Comparison of ENCODE assay signal across 15 cellular contexts in genomic region chr20:41006126-41006935, GRCh38. TPM values are rescaled to one million over a fixed set of nuclear protein-coding genes. Genes with fewer than 3 reads are reported as not detected.
DNase-seq lines count a peak whose midpoint lies in the region; ATAC-seq and TF ChIP-seq lines count a peak whose summit lies in the region.
"Had no signal": no experiment of that assay in that cellular context is flagged by ENCODE, and none has a peak within 500 bp of the region (broad histone marks: within the 10 kb centered on the region; RNA-seq: fewer than 3 reads in every experiment).

No MANE protein-coding gene starts in this region.

- intact Hi-C loops in left lung (cut with DNase I): no loop called here

- H3K4me1 ChIP-seq in SK-N-SH (ENCODE audit: control insufficient read depth in 1 of 2, insufficient read depth in 2 of 2, low read depth in 1 of 2, low read length in 1 of 2) (peaks cover 5 to 64% of the 10 kb centered on the region in 2 experiments; a peak in 3 of 4 replicates), left lung (peaks cover 35 to 73% of the 10 kb centered on the region in 2 donors), stomach smooth muscle (ENCODE audit: control insufficient read depth, insufficient read depth, low read length) (peaks cover 21% of the 10 kb centered on the region)

- no peak for TF ChIP-seq RAD21 in SK-N-SH (IDR thresholded peaks at IDR 0.05; ENCODE audit: low read length)

- no peak overlapping the region for H3K9ac ChIP-seq in SK-N-SH
- no peak overlapping the region for H3K9ac ChIP-seq in stomach smooth muscle (ENCODE audit: low read length in 2 of 2)

- WGBS in SK-N-SH (ENCODE audit: low lambda C conversion rate): 93% methylated on average over 6 of the region's 13 CpGs

- no peak for TF ChIP-seq EP300 in SK-N-SH (IDR thresholded peaks at IDR 0.05; ENCODE audit: borderline replicate concordance in 1 of 2, low read depth in 1 of 2, low read length in 1 of 2)

- no peaks in the 10 kb centered on the region for H3K36me3 ChIP-seq in SK-N-SH (replicated peaks in 1 of 2; ENCODE audit: control insufficient read depth in 1 of 2, insufficient read depth in 2 of 2, low read length in 1 of 2)
- H3K36me3 ChIP-seq in left lung: no peaks in the 10 kb centered on the region
- no peaks in the 10 kb centered on the region for H3K36me3 ChIP-seq in stomach smooth muscle (ENCODE audit: control insufficient read depth in 2 of 2, insufficient read depth in 2 of 2, low read length in 2 of 2)
- H3K36me3 ChIP-seq: HAP-1 had no signal

- 0 out of 2 replicates have a peak, but pooled peaks cover 4% of the 10 kb centered on the region for H3K79me2 ChIP-seq in SK-N-SH (ENCODE audit: insufficient read depth)

- ATAC-seq in SK-N-SH treated with all-trans-retinoic acid at 6 μM for 48 hours (no peak), left lung (no peak), HG02981 (IDR thresholded peaks at IDR 0.05; ENCODE audit: unreplicated experiment) (no peak)
- ATAC-seq: naive thymus-derived CD8-positive, alpha-beta T cell had no signal

- H3K9me3 ChIP-seq in SK-N-SH (no peaks in the 10 kb centered on the region), left lung (no peaks in the 10 kb centered on the region), stomach smooth muscle (ENCODE audit: control insufficient read depth in 2 of 2, low read length in 2 of 2) (no peaks in the 10 kb centered on the region)
- H3K9me3 ChIP-seq: HAP-1 had no signal

- H2AFZ ChIP-seq in SK-N-SH (ENCODE audit: low read depth): no peak overlapping the region

- no peaks in the 10 kb centered on the region for H3K27me3 ChIP-seq in SK-N-SH (ENCODE audit: insufficient read depth)
- no peaks in the 10 kb centered on the region for H3K27me3 ChIP-seq in left lung
- no peaks in the 10 kb centered on the region for H3K27me3 ChIP-seq in stomach smooth muscle (ENCODE audit: control insufficient read depth in 1 of 2, insufficient read depth in 2 of 2, low read length in 2 of 2)

- H3F3A ChIP-seq in SK-N-SH (replicated peaks; ENCODE audit: insufficient read depth): peaks cover 38% of the 10 kb centered on the region

- H3K27ac ChIP-seq in SK-N-SH (ENCODE audit: low read depth in 2 of 2, low read length in 1 of 2): peak overlapping the region in 1 of 2 experiments; percentile 99; a peak in 1 of 4 replicates
- H3K27ac ChIP-seq in VCaP: peak overlapping the region; percentile 52; the same call in 1 of the 2 replicates
- peak overlapping the region; percentile 93 to 95 for H3K27ac ChIP-seq in left lung
- peak overlapping the region; percentile 24 for H3K27ac ChIP-seq in stomach smooth muscle (ENCODE audit: low read length)

- CTCF ChIA-PET in SK-N-SH (lab: Yijun Ruan, JAX): interaction anchor here (1.2 to 1.8 kb wide), 4 partner anchors 15 to 128 kb away, joined by 3 to 13 read pairs (median 5); no protein-coding TSS in a partner anchor

- DNase-seq in SK-N-SH (no peak), left lung (no peak), SIG-M5 (lab: John Stamatoyannopoulos, UW) (no peak)
- no peak for DNase-seq in stimulated activated CD4-positive, alpha-beta T cell treated with anti-CD3 and anti-CD28 coated beads, Interleukin-4, amount 100 ng/mL, for 1 hour
- DNase-seq: activated T-cell treated with anti-CD3 and anti-CD28 coated beads, Interleukin-2, amount 50 U/mL, for 24 hours; effector CD4-positive, alpha-beta T cell; GDM1; naive thymus-derived CD8-positive, alpha-beta T cell; NCI-H187; OCI-M1 had no signal

- H3K4me2 ChIP-seq in SK-N-SH: peak overlapping the region; percentile 71; the same call in 1 of the 2 replicates

- POLR2A ChIA-PET in SK-N-SH (lab: Yijun Ruan, JAX): no interaction called here

- no peaks in the 10 kb centered on the region for H4K20me1 ChIP-seq in SK-N-SH (ENCODE audit: insufficient read depth)

- no peaks in the 10 kb centered on the region for H3K9me2 ChIP-seq in SK-N-SH

- H3K4me3 ChIP-seq in SK-N-SH (ENCODE audit: low read depth in 2 of 2, low read length in 1 of 2) (no peak overlapping the region), left lung (no peak overlapping the region), stomach smooth muscle (ENCODE audit: low read length in 2 of 2) (no peak overlapping the region)
- H3K4me3 ChIP-seq: HAP-1 had no signal

- no peak for TF ChIP-seq CTCF in SK-N-SH (IDR thresholded peaks at IDR 0.05)
- no peak for TF ChIP-seq CTCF in VCaP (conservative IDR thresholded peaks at IDR 0.05)
- no peak for TF ChIP-seq CTCF in left lung (IDR thresholded peaks at IDR 0.05)

TF ChIP-seq in SK-N-SH, 30 proteins besides CTCF, POLR2A, EP300 and RAD21 (continues in another document):
- no peak for TF ChIP-seq NRF1 (IDR thresholded peaks at IDR 0.05; ENCODE audit: low read depth, low read length)
- no peak for TF ChIP-seq MAX (IDR thresholded peaks at IDR 0.05; ENCODE audit: low read depth)
- no peak for TF ChIP-seq FOXM1 (IDR thresholded peaks at IDR 0.05; ENCODE audit: low read depth)
- no peak for TF ChIP-seq RFX5 (IDR thresholded peaks at IDR 0.05; ENCODE audit: low read length)
- no peak for TF ChIP-seq REST (IDR thresholded peaks at IDR 0.05; ENCODE audit: low read depth, low read length)
- TF ChIP-seq CHD2 (IDR thresholded peaks at IDR 0.05; ENCODE audit: low read length, partially characterized antibody): no peak

TF ChIP-seq in SK-N-SH treated with all-trans-retinoic acid at 6 μM for 48 hours, 23 proteins besides CTCF, POLR2A, EP300 and RAD21 (continues in another document):
- TF ChIP-seq CREB5 (CRISPR knock-in tag; IDR thresholded peaks at IDR 0.05; ENCODE audit: low read depth) (no peak), BACH2 (CRISPR knock-in tag; IDR thresholded peaks at IDR 0.05; ENCODE audit: borderline replicate concordance) (no peak), ARNTL (CRISPR knock-in tag; IDR thresholded peaks at IDR 0.05; ENCODE audit: borderline replicate concordance, low read depth) (no peak), OSR1 (CRISPR knock-in tag; IDR thresholded peaks at IDR 0.05) (no peak), TCF4 (CRISPR knock-in tag; IDR thresholded peaks at IDR 0.05; ENCODE audit: borderline replicate concordance) (no peak), CSRNP3 (CRISPR knock-in tag; IDR thresholded peaks at IDR 0.05) (no peak), PPARA (CRISPR knock-in tag; IDR thresholded peaks at IDR 0.05; ENCODE audit: borderline replicate concordance) (no peak), ZNF70 (CRISPR knock-in tag; IDR thresholded peaks at IDR 0.05) (no peak), ESRRG (CRISPR knock-in tag; IDR thresholded peaks at IDR 0.05) (no peak), ZNF565 (CRISPR knock-in tag; conservative IDR thresholded peaks at IDR 0.05; ENCODE audit: low read depth) (no peak), TOX (CRISPR knock-in tag; IDR thresholded peaks at IDR 0.05; ENCODE audit: borderline replicate concordance) (no peak), TSHZ2 (CRISPR knock-in tag; IDR thresholded peaks at IDR 0.05) (no peak), CSDC2 (CRISPR knock-in tag; IDR thresholded peaks at IDR 0.05) (no peak), ISL1 (CRISPR knock-in tag; IDR thresholded peaks at IDR 0.05) (no peak), ZC3H10 (CRISPR knock-in tag; IDR thresholded peaks at IDR 0.05) (no peak), RARB (CRISPR knock-in tag; IDR thresholded peaks at IDR 0.05) (no peak)

RNA-seq across cellular contexts. Expression of gene TOP1, which starts 22.3 kb away (rescaled TPM):
- 8.9 and 11.9 TPM in 2 replicates for polyA plus RNA-seq in SK-N-SH (2012; rRNA removed)
- 16.8 and 20.3 TPM in 2 replicates for polyA plus RNA-seq in SK-N-SH (2012; cell fraction: cytosol; rRNA removed)
- polyA plus RNA-seq in SK-N-SH (2012; cell fraction: nucleus; rRNA removed): 9.4 and 16.9 TPM in 2 replicates
- total RNA-seq in left lung: 10 to 100 TPM; 68.0 to 69.5 TPM
